Comparison of ENCODE assay signal across 25 cellular contexts in genomic region chr10:122168598-122168997, GRCh38.
A peak's percentile ranks its signal among the peaks of the same experiment; 100 is the strongest.
DNase-seq lines count a peak whose midpoint lies in the region; ATAC-seq and TF ChIP-seq lines count a peak whose summit lies in the region.
"Had no signal": no experiment of that assay in that cellular context is flagged by ENCODE, and none has a peak within 500 bp of the region (broad histone marks: within the 10 kb centered on the region; RNA-seq: fewer than 3 reads in every experiment).

No MANE protein-coding gene starts in this region.

- H3K27me3 Mint-ChIP-seq in nephron (ENCODE audit: low read depth) = peaks cover 15% of the 10 kb centered on the region

- peak overlapping the region in 2 of 3 experiments; percentile 28 to 34 for H3K27ac Mint-ChIP-seq in nephron
- H3K27ac Mint-ChIP-seq: activated CD4-positive, alpha-beta T cell treated with anti-CD3 and anti-CD28 coated beads, Interleukin-2, amount 10 ng/mL, durations not matched to agents 7 days and 5 days; activated naive CD8-positive, alpha-beta T cell; activated T-cell treated with anti-CD3 and anti-CD28 coated beads, Interleukin-2, amount 50 U/mL, for 24 hours; HFFc6; T-cell had no signal

- no peaks in the 10 kb centered on the region for H3K36me3 Mint-ChIP-seq in nephron (ENCODE audit: low read depth)
- H3K36me3 Mint-ChIP-seq: activated naive CD8-positive, alpha-beta T cell; T-cell had no signal

- ATAC-seq in GM21381 (IDR thresholded peaks at IDR 0.05; ENCODE audit: unreplicated experiment) = no peak
- ATAC-seq: left ventricle myocardium superior, upper lobe of right lung had no signal

- H3K4me3 Mint-ChIP-seq in nephron = no peak overlapping the region
- H3K4me3 Mint-ChIP-seq: activated CD4-positive, alpha-beta T cell treated with anti-CD3 and anti-CD28 coated beads, Interleukin-2, amount 10 ng/mL, durations not matched to agents 7 days and 5 days; activated naive CD8-positive, alpha-beta T cell; activated T-cell treated with anti-CD3 and anti-CD28 coated beads, Interleukin-2, amount 50 U/mL, for 24 hours; HFFc6; T-cell had no signal

- H3K4me1 Mint-ChIP-seq in nephron = peaks cover 77% of the 10 kb centered on the region
- H3K4me1 Mint-ChIP-seq: activated CD4-positive, alpha-beta T cell treated with anti-CD3 and anti-CD28 coated beads, Interleukin-2, amount 10 ng/mL, durations not matched to agents 7 days and 5 days had no signal

- DNase-seq in DMS53 (lab: John Stamatoyannopoulos, UW) (peak; percentile 58), DMS53 treated with DMSO at 0.1 percent for 48 hours (lab: John Stamatoyannopoulos, UW; ENCODE audit: unreplicated experiment) (no peak), Ammon's horn (ENCODE audit: low spot score) (peak; percentile 59), choroid plexus epithelial cell (ENCODE audit: low read depth) (peak; percentile 31), cardiac septum (ENCODE audit: low spot score) (no peak), NCI-H1048 (lab: John Stamatoyannopoulos, UW) (no peak)
- DNase-seq: 8988T; activated CD4-positive, alpha-beta T cell treated with anti-CD3 and anti-CD28 coated beads, Interleukin-2, amount 10 ng/mL, durations not matched to agents 7 days and 5 days; activated effector memory CD4-positive, alpha-beta T cell treated with anti-CD3 and anti-CD28 coated beads, Interleukin-2, amount 50 U/mL, for 16 hours; activated T-cell treated with anti-CD3 and anti-CD28 coated beads, Interleukin-2, amount 50 U/mL, for 24 hours; effector CD8-positive, alpha-beta T cell; HFFc6; IMR-90; left ventricle myocardium superior; NCI-H187; nucleus accumbens; stimulated activated CD4-positive, alpha-beta T cell treated with anti-CD3 and anti-CD28 coated beads, Interleukin-4, amount 100 ng/mL, for 24 hours; T-cell; upper lobe of right lung had no signal

- no peak overlapping the region for H3K4me3 ChIP-seq in choroid plexus epithelial cell (ENCODE audit: low read depth, low read length)
- H3K4me3 ChIP-seq: breast epithelium, coronary artery, SJSA1, upper lobe of right lung had no signal

- TF ChIP-seq CTCF in choroid plexus epithelial cell (conservative IDR thresholded peaks at IDR 0.05; ENCODE audit: low read depth, low read length) (no peak), nephron (IDR thresholded peaks at IDR 0.05; ENCODE audit: unreplicated experiment in 3 of 3) (no peak)

- no peaks in the 10 kb centered on the region for H3K9me3 Mint-ChIP-seq in nephron
- H3K9me3 Mint-ChIP-seq: activated CD4-positive, alpha-beta T cell treated with anti-CD3 and anti-CD28 coated beads, Interleukin-2, amount 10 ng/mL, durations not matched to agents 7 days and 5 days; activated T-cell treated with anti-CD3 and anti-CD28 coated beads, Interleukin-2, amount 50 U/mL, for 24 hours; HFFc6; T-cell had no signal

- intact Hi-C loops in cardiac septum (cut with DNase I) = no loop called here

Comparison
In these comparisons a context has a peak if more than half of its experiments do, and no peak if none do; other contexts are left out.
1. DNase-seq: peak in DMS53 (single experiment), Ammon's horn (single experiment) and choroid plexus epithelial cell (single experiment); none in DMS53 treated with DMSO at 0.1 percent for 48 hours (single experiment), cardiac septum (single experiment) and NCI-H1048 (single experiment).